25 cellular contexts compared by ENCODE assay signal in the genomic region with DNA sequence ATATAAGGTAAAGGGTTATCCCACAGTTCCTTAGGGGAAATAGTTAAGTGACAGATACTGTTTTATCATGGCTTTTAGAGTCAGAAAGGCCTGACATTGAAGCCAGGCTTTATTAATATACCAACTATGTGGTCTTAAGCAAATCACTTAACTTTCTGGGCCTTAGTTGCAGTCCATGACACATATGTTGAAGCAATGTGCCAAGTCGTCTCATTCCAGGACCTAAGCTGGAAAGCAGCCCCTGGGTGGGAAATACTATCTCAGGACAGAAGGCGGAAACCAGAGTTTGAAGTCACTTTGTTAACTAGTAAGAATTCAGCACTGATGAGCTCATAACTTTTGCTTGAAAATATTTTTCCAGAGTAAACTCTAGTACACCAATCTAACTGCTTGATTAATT.
DNase-seq lines count a peak whose midpoint lies in the region; ATAC-seq, FAIRE-seq and TF ChIP-seq lines count a peak whose summit lies in the region.
"Had no signal": no experiment of that assay in that cellular context is flagged by ENCODE, and none has a peak within 500 bp of the region (broad histone marks: within the 10 kb centered on the region; RNA-seq: fewer than 3 reads in every experiment).

No MANE protein-coding gene starts in this region.

- peaks cover 12% of the 10 kb centered on the region for H3K4me1 ChIP-seq in GM23248 (ENCODE audit: insufficient read depth)
- peaks cover 11% of the 10 kb centered on the region; the same call in 1 of the 2 replicates for H3K4me1 ChIP-seq in GM12878 (ENCODE audit: control insufficient read depth, insufficient read depth, low read length)
- peaks cover 0 to 21% (median 3%) of the 10 kb centered on the region in 3 donors for H3K4me1 ChIP-seq in gastroesophageal sphincter

- H3K27ac ChIP-seq in GM23248 (0 out of 2 replicates have a peak overlapping the region, but pooled peaks have one; percentile 14), GM12878 (ENCODE audit: control insufficient read depth, insufficient read depth) (no peak overlapping the region), gastroesophageal sphincter (peak overlapping the region in 1 of 4 donors; percentile 36)
- H3K27ac ChIP-seq: tibial artery, VCaP had no signal

- no peak for TF ChIP-seq POLR2A in GM12878 (IDR thresholded peaks at IDR 0.05; ENCODE audit: low read depth, low read length)
- TF ChIP-seq POLR2A in gastroesophageal sphincter (IDR thresholded peaks at IDR 0.05), result no peak

- no peaks in the 10 kb centered on the region for H3F3A ChIP-seq in GM23248 (ENCODE audit: insufficient read depth)

- no peak for ATAC-seq in GM12878
- ATAC-seq in gastroesophageal sphincter, result peak; percentile 69
- ATAC-seq in HG03045 (IDR thresholded peaks at IDR 0.05; ENCODE audit: unreplicated experiment), result no peak
- no peak for ATAC-seq in stimulated activated memory B cell treated with anti-CD40 and anti-IgM and Interleukin-4, amounts not matched to agents 10 μg/mL and 1 μg/mL and 100 μg/mL, for 72 hours
- ATAC-seq: right lobe of liver; stimulated activated naive CD8-positive, alpha-beta T cell treated with anti-CD3 and anti-CD28 coated beads, Interleukin-15, amount 100 ng/mL, for 72 hours had no signal

- WGBS in GM23248 (ENCODE audit: low coverage in 1 of 2, low lambda C conversion rate in 2 of 2, missing lambda C conversion rate in 2 of 2), 2 experiments, result 34 to 45% methylated on average over 2 of the region's 2 CpGs
- WGBS in GM12878 (ENCODE audit: insufficient coverage, insufficient replicate concordance, low lambda C conversion rate, missing lambda C conversion rate), result 100% methylated on average over 2 of the region's 2 CpGs
- WGBS in gastroesophageal sphincter (ENCODE audit: low coverage in 1 of 2), 2 donors, result 68 to 77% methylated on average over 2 of the region's 2 CpGs

- RAD21 ChIA-PET in GM12878 (lab: Charles Lee; ENCODE audit: unreplicated experiment), result no interaction called here

- H2AFZ ChIP-seq in GM23248 (no peak overlapping the region), GM12878 (ENCODE audit: control insufficient read depth, low read depth, low read length) (no peak overlapping the region)

- H3K9me3 ChIP-seq in GM23248 (ENCODE audit: low read depth), result no peaks in the 10 kb centered on the region
- H3K9me3 ChIP-seq in GM12878 (replicated peaks; ENCODE audit: control insufficient read depth, insufficient read depth, low read length), result peaks cover 2% of the 10 kb centered on the region; the same call in 2 of the 3 replicates
- no peaks in the 10 kb centered on the region for H3K9me3 ChIP-seq in gastroesophageal sphincter
- H3K9me3 ChIP-seq: right lobe of liver, tibial artery had no signal

- peaks cover 23% of the 10 kb centered on the region for H3K4me1 Mint-ChIP-seq in stimulated activated memory B cell treated with anti-CD40 and anti-IgM and Interleukin-4, amounts not matched to agents 10 μg/mL and 1 μg/mL and 100 μg/mL, for 72 hours
- H3K4me1 Mint-ChIP-seq: nephron had no signal

- H3K27ac Mint-ChIP-seq in stimulated activated memory B cell treated with anti-CD40 and anti-IgM and Interleukin-4, amounts not matched to agents 10 μg/mL and 1 μg/mL and 100 μg/mL, for 72 hours, result no peak overlapping the region
- H3K27ac Mint-ChIP-seq: activated CD4-positive, alpha-beta T cell treated with anti-CD3 and anti-CD28 coated beads, Interleukin-2, amount 10 ng/mL, durations not matched to agents 24 days and 14 days; activated naive CD4-positive, alpha-beta T cell treated with anti-CD3 and anti-CD28 coated beads, Interleukin-2, amount 10 ng/mL, durations not matched to agents 7 days and 5 days; CD4-positive, alpha-beta T cell; nephron; stimulated activated naive CD8-positive, alpha-beta T cell treated with anti-CD3 and anti-CD28 coated beads, Interleukin-15, amount 100 ng/mL, for 72 hours had no signal

- CTCF ChIA-PET in GM12878 (lab: Yijun Ruan, JAX), result interaction anchor here (0.8 to 1.6 kb wide), 2 partner anchors 8 to 80 kb away, joined by 3 read pairs; no protein-coding TSS in a partner anchor

- H3K4me2 ChIP-seq in GM23248 (ENCODE audit: unreplicated experiment) (no peak overlapping the region), GM12878 (ENCODE audit: control insufficient read depth, insufficient read depth) (no peak overlapping the region)

- SMC1A ChIA-PET in GM12878 (lab: Charles Lee; ENCODE audit: uncharacterized antibody, unreplicated experiment), result interaction anchor here (1.0 to 1.7 kb wide), 3 partner anchors 9 to 80 kb away, joined by 3 to 5 read pairs (median 4); no protein-coding TSS in a partner anchor

- BruUV-seq in GM12878 (replicated peaks; lab: Mats Ljungman, UMichigan), result no TSS peak

- peaks cover 39% of the 10 kb centered on the region for H3K36me3 Mint-ChIP-seq in stimulated activated memory B cell treated with anti-CD40 and anti-IgM and Interleukin-4, amounts not matched to agents 10 μg/mL and 1 μg/mL and 100 μg/mL, for 72 hours

- H3K4me3 ChIP-seq in GM23248 (no peak overlapping the region), GM12878 (no peak overlapping the region), gastroesophageal sphincter (no peak overlapping the region)
- H3K4me3 ChIP-seq: right lobe of liver, tibial artery had no signal

- FAIRE-seq in GM12878 (lab: Jason Lieb, UNC) (no peak), RCC 7860 (lab: Jason Lieb, UNC) (no peak)
- FAIRE-seq: keratinocyte had no signal

- TF ChIP-seq CTCF in GM12878 (IDR thresholded peaks at IDR 0.05 in 2 of 3, conservative IDR thresholded peaks at IDR 0.05 in 1 of 3; ENCODE audit: control insufficient read depth in 2 of 3, extremely low read depth in 1 of 3, insufficient read depth in 1 of 3, low read depth in 3 of 3, low read length in 3 of 3), result no peak
- TF ChIP-seq CTCF in gastroesophageal sphincter (IDR thresholded peaks at IDR 0.05), result no peak

- H3K9me3 Mint-ChIP-seq in stimulated activated memory B cell treated with anti-CD40 and anti-IgM and Interleukin-4, amounts not matched to agents 10 μg/mL and 1 μg/mL and 100 μg/mL, for 72 hours, result no peaks in the 10 kb centered on the region
- H3K9me3 Mint-ChIP-seq: activated naive CD4-positive, alpha-beta T cell treated with anti-CD3 and anti-CD28 coated beads, Interleukin-2, amount 10 ng/mL, durations not matched to agents 7 days and 5 days; CD4-positive, alpha-beta T cell; H9; nephron; stimulated activated naive CD8-positive, alpha-beta T cell treated with anti-CD3 and anti-CD28 coated beads, Interleukin-15, amount 100 ng/mL, for 72 hours had no signal

- H4K20me1 ChIP-seq in GM23248 (ENCODE audit: insufficient read depth), result peaks cover 9% of the 10 kb centered on the region; the same call in 1 of the 2 replicates
- no peaks in the 10 kb centered on the region for H4K20me1 ChIP-seq in GM12878 (ENCODE audit: control insufficient read depth, insufficient read depth)

- POLR2A ChIA-PET in GM12878 (lab: Charles Lee), result interaction anchor here (0.5 to 0.6 kb wide), 2 partner anchors 27 to 90 kb away, joined by 3 to 4 read pairs; no protein-coding TSS in a partner anchor

- H3K9me2 ChIP-seq in GM23248 (ENCODE audit: insufficient read depth), result no peaks in the 10 kb centered on the region

- no peak overlapping the region for H3K4me3 Mint-ChIP-seq in stimulated activated memory B cell treated with anti-CD40 and anti-IgM and Interleukin-4, amounts not matched to agents 10 μg/mL and 1 μg/mL and 100 μg/mL, for 72 hours
- H3K4me3 Mint-ChIP-seq: activated CD4-positive, alpha-beta T cell treated with anti-CD3 and anti-CD28 coated beads, Interleukin-2, amount 10 ng/mL, durations not matched to agents 24 days and 14 days; activated naive CD4-positive, alpha-beta T cell treated with anti-CD3 and anti-CD28 coated beads, Interleukin-2, amount 10 ng/mL, durations not matched to agents 7 days and 5 days; CD4-positive, alpha-beta T cell; H9; nephron; stimulated activated naive CD8-positive, alpha-beta T cell treated with anti-CD3 and anti-CD28 coated beads, Interleukin-15, amount 100 ng/mL, for 72 hours had no signal

- no peaks in the 10 kb centered on the region for H3K27me3 ChIP-seq in GM23248 (replicated peaks; ENCODE audit: insufficient read depth)
- no peaks in the 10 kb centered on the region for H3K27me3 ChIP-seq in GM12878 (replicated peaks in 1 of 2; ENCODE audit: control insufficient read depth in 2 of 2, insufficient read depth in 2 of 2, low read length in 1 of 2)
- H3K27me3 ChIP-seq in gastroesophageal sphincter, result no peaks in the 10 kb centered on the region
- H3K27me3 ChIP-seq: right lobe of liver, tibial artery had no signal

- H3K9ac ChIP-seq in GM23248 (no peak overlapping the region), GM12878 (ENCODE audit: control insufficient read depth, insufficient read depth, low read length) (no peak overlapping the region)

- H3K36me3 ChIP-seq in GM23248 (ENCODE audit: low read depth), result no peaks in the 10 kb centered on the region
- H3K36me3 ChIP-seq in GM12878 (ENCODE audit: control insufficient read depth in 2 of 2, insufficient read depth in 2 of 2, low read length in 1 of 2), result peaks cover 0 to 1% of the 10 kb centered on the region in 2 experiments; a peak in 2 of 4 replicates
- H3K36me3 ChIP-seq in gastroesophageal sphincter, result peaks cover 0 to 12% of the 10 kb centered on the region in 2 donors
- H3K36me3 ChIP-seq: right lobe of liver had no signal

- no peaks in the 10 kb centered on the region for H3K27me3 Mint-ChIP-seq in stimulated activated memory B cell treated with anti-CD40 and anti-IgM and Interleukin-4, amounts not matched to agents 10 μg/mL and 1 μg/mL and 100 μg/mL, for 72 hours
- H3K27me3 Mint-ChIP-seq: activated CD4-positive, alpha-beta T cell treated with anti-CD3 and anti-CD28 coated beads, Interleukin-2, amount 10 ng/mL, durations not matched to agents 24 days and 14 days; activated naive CD4-positive, alpha-beta T cell treated with anti-CD3 and anti-CD28 coated beads, Interleukin-2, amount 10 ng/mL, durations not matched to agents 7 days and 5 days; CD4-positive, alpha-beta T cell; stimulated activated naive CD8-positive, alpha-beta T cell treated with anti-CD3 and anti-CD28 coated beads, Interleukin-15, amount 100 ng/mL, for 72 hours had no signal

- in situ Hi-C loops in GM23248 (cut with MboI), result no loop called here
- in situ Hi-C loops in GM12878 (cut with MboI), result no loop called here

- no peak for TF ChIP-seq RAD21 in GM12878 (IDR thresholded peaks at IDR 0.05; ENCODE audit: insufficient read depth, low read depth, low read length)

- intact Hi-C loops in GM12878 (cut with micrococcal nuclease; ENCODE audit: unreplicated experiment), result no loop called here

- TF ChIP-seq EP300 in GM12878 (IDR thresholded peaks at IDR 0.05; ENCODE audit: borderline replicate concordance in 1 of 2, control insufficient read depth in 1 of 2, low read depth in 2 of 2, low read length in 2 of 2), result no peak
- no peak for TF ChIP-seq EP300 in gastroesophageal sphincter (IDR thresholded peaks at IDR 0.05)

- H3K79me2 ChIP-seq in GM23248 (ENCODE audit: insufficient read depth) (peaks cover 100% of the 10 kb centered on the region), GM12878 (ENCODE audit: control insufficient read depth, insufficient read depth, low read length) (peaks cover 4% of the 10 kb centered on the region)

- DNase-seq in GM23248, result peak; percentile 71
- no peak for DNase-seq in GM12878 (ENCODE audit: low read depth, low spot score)
- peak; percentile 9 for DNase-seq in stromal cell of bone marrow (ENCODE audit: low read depth)
- DNase-seq in RCC 7860 (ENCODE audit: low spot score), result no peak
- DNase-seq: activated CD4-positive, alpha-beta T cell treated with anti-CD3 and anti-CD28 coated beads, Interleukin-2, amount 10 ng/mL, durations not matched to agents 24 days and 14 days; activated naive CD4-positive, alpha-beta T cell treated with anti-CD3 and anti-CD28 coated beads, Interleukin-2, amount 10 ng/mL, durations not matched to agents 7 days and 5 days; activated T-cell treated with anti-CD3 and anti-CD28 coated beads, Interleukin-2, amount 50 U/mL, for 48 hours; anterior cingulate cortex; CD4-positive, alpha-beta T cell; DMS 273 treated with DMSO at 0.1 percent for 48 hours; GDM1; H9; NCI-H2029; NCI-H2227 treated with DMSO at 0.1 percent for 48 hours; NCI-H82; right lobe of liver; stimulated activated CD4-positive, alpha-beta T cell treated with anti-CD3 and anti-CD28 coated beads, Interleukin-15, amount 100 ng/mL, for 24 hours; stimulated activated naive CD8-positive, alpha-beta T cell treated with anti-CD3 and anti-CD28 coated beads, Interleukin-15, amount 100 ng/mL, for 72 hours; tibial artery had no signal

Comparison
In these comparisons a context has a peak if more than half of its experiments do, and no peak if none do; other contexts are left out.
1. DNase-seq: peak in GM23248 (single experiment) and stromal cell of bone marrow (single experiment); none in GM12878 (single experiment) and RCC 7860 (single experiment).